ENCODE assay signal across 7 cellular contexts in genomic region chr2:17752892-17753802, GRCh38. TPM values are rescaled to one million over a fixed set of nuclear protein-coding genes. Genes with fewer than 3 reads are reported as not detected.
A peak's percentile ranks its signal among the peaks of the same experiment; 100 is the strongest.
DNase-seq lines count a peak whose midpoint lies in the region; ATAC-seq, FAIRE-seq and TF ChIP-seq lines count a peak whose summit lies in the region.

No MANE protein-coding gene starts in this region.

- CTCF ChIA-PET in K562 (lab: Yijun Ruan, JAX; ENCODE audit: low intra/inter-chr PET ratio): no interaction called here

- FAIRE-seq in K562 (lab: Jason Lieb, UNC) (peak; percentile 44), small intestine (lab: Jason Lieb, UNC) (no peak)

- H3K27me3 ChIP-seq in K562 (ENCODE audit: control insufficient read depth in 2 of 2, insufficient read depth in 2 of 2, low read length in 2 of 2): no peaks in the 10 kb centered on the region
- H3K27me3 ChIP-seq in iPS-20b (ENCODE audit: insufficient read depth, low read length): no peaks in the 10 kb centered on the region
- no peaks in the 10 kb centered on the region for H3K27me3 ChIP-seq in small intestine (ENCODE audit: control insufficient read depth in 2 of 2, insufficient read depth in 2 of 2, low read length in 2 of 2)

- TF ChIP-seq EP300 in K562 (IDR thresholded peaks at IDR 0.05; ENCODE audit: low read length): no peak

- H3K4me3 ChIP-seq in K562: peak overlapping the region; percentile 72
- H3K4me3 ChIP-seq in iPS-20b (ENCODE audit: low read length): peak overlapping the region; percentile 98
- H3K4me3 ChIP-seq in small intestine (ENCODE audit: low read depth in 1 of 2, low read length in 2 of 2): peak overlapping the region; percentile 84 to 99

- no peaks in the 10 kb centered on the region for H3K9me3 ChIP-seq in ES-I3 (ENCODE audit: control insufficient read depth, insufficient read depth, low read length)
- no peaks in the 10 kb centered on the region for H3K9me3 ChIP-seq in K562 (replicated peaks; ENCODE audit: control insufficient read depth, insufficient read depth, low read depth, low read length)
- no peaks in the 10 kb centered on the region for H3K9me3 ChIP-seq in iPS-20b (ENCODE audit: insufficient read depth, low read depth, low read length)
- H3K9me3 ChIP-seq in small intestine (ENCODE audit: control insufficient read depth, low read depth): no peaks in the 10 kb centered on the region

- H3K79me2 ChIP-seq in K562 (ENCODE audit: control insufficient read depth, insufficient read depth, low read length): peaks cover 95% of the 10 kb centered on the region

- H2AFZ ChIP-seq in K562 (ENCODE audit: low read depth, low read length): peak overlapping the region; percentile 92

- peak overlapping the region; percentile 96 for H3K9ac ChIP-seq in ES-I3 (ENCODE audit: low read depth, low read length)
- peak overlapping the region; percentile 89 to 99 for H3K9ac ChIP-seq in K562 (ENCODE audit: insufficient read depth in 1 of 2, low read depth in 2 of 2, low read length in 2 of 2)
- H3K9ac ChIP-seq in iPS-20b (ENCODE audit: low read depth, low read length): peak overlapping the region; percentile 95

- H3K4me1 ChIP-seq in ES-I3 (ENCODE audit: insufficient read depth, low read length) (peaks cover 17% of the 10 kb centered on the region), K562 (replicated peaks in 1 of 2; ENCODE audit: control insufficient read depth in 2 of 2, insufficient read depth in 2 of 2, low read length in 2 of 2) (peaks cover 10 to 38% of the 10 kb centered on the region in 2 experiments), iPS-20b (ENCODE audit: insufficient read depth, low read length) (peaks cover 21% of the 10 kb centered on the region), small intestine (ENCODE audit: control insufficient read depth in 2 of 2, insufficient read depth in 1 of 2, low read depth in 1 of 2, low read length in 1 of 2) (no peaks in the 10 kb centered on the region)

- intact Hi-C loops in K562 (cut with micrococcal nuclease): no loop called here

- under 1% methylated on average over 31 of the region's 70 CpGs for WGBS in K562 (ENCODE audit: insufficient coverage, low coverage, missing lambda C conversion rate)
- 1% methylated on average over 58 to 70 of the region's 70 CpGs for WGBS in small intestine, 3 donors

- in situ Hi-C loops in K562 (cut with MboI): no loop called here

- POLR2A ChIA-PET in K562 (lab: Yijun Ruan, JAX): interaction anchor here (0.7 to 1.2 kb wide), 4 partner anchors 10 to 166 kb away, joined by 3 to 5 read pairs (median 3); no protein-coding TSS in a partner anchor

- TF ChIP-seq RAD21 in K562 (CRISPR knock-in tag; conservative IDR thresholded peaks at IDR 0.05 in 1 of 2, IDR thresholded peaks at IDR 0.05 in 1 of 2): no peak

- DNase-seq in RPMI7951 (ENCODE audit: low read depth) (peak; percentile 59), K562 (ENCODE audit: extremely low read depth in 1 of 4, low spot score in 3 of 4) (peak; percentile 50 to 76 (median 60)), small intestine (peak; percentile 61)

- peak overlapping the region; percentile 78 for H3K4me2 ChIP-seq in K562 (ENCODE audit: insufficient read depth, low read length)

- H3K36me3 ChIP-seq in ES-I3 (ENCODE audit: insufficient read depth, low read length): no peaks in the 10 kb centered on the region
- H3K36me3 ChIP-seq in K562 (ENCODE audit: control insufficient read depth, insufficient read depth, low read length): peaks cover 28% of the 10 kb centered on the region; the same call in 2 of the 3 replicates
- H3K36me3 ChIP-seq in iPS-20b (ENCODE audit: insufficient read depth, low read depth, low read length): no peaks in the 10 kb centered on the region
- H3K36me3 ChIP-seq in small intestine (ENCODE audit: control insufficient read depth in 2 of 2, insufficient read depth in 2 of 2, low read length in 2 of 2): no peaks in the 10 kb centered on the region

- H4K20me1 ChIP-seq in K562 (replicated peaks; ENCODE audit: control insufficient read depth, insufficient read depth, low read length): 0 out of 2 replicates have a peak, but pooled peaks cover 1% of the 10 kb centered on the region

- H3K9me1 ChIP-seq in K562 (ENCODE audit: control insufficient read depth, insufficient read depth, low read length): no peaks in the 10 kb centered on the region

- peak; percentile 80 for TF ChIP-seq POLR2A in K562 (conservative IDR thresholded peaks at IDR 0.05)

- H3K27ac ChIP-seq in K562 (ENCODE audit: extremely low read depth, low read depth, low read length): peak overlapping the region; percentile 91
- H3K27ac ChIP-seq in iPS-20b (ENCODE audit: low read length): peak overlapping the region; percentile 45
- peak overlapping the region; percentile 79 to 100 for H3K27ac ChIP-seq in small intestine (ENCODE audit: low read depth in 1 of 2, low read length in 1 of 2)

- no peak for TF ChIP-seq CTCF in K562 (IDR thresholded peaks at IDR 0.05 in 2 of 3, conservative IDR thresholded peaks at IDR 0.05 in 1 of 3; ENCODE audit: insufficient read depth in 2 of 3, low read depth in 1 of 3, low read length in 3 of 3)

- ATAC-seq in GM19455 (IDR thresholded peaks at IDR 0.05; ENCODE audit: unreplicated experiment) (peak; percentile 40), HG03520 (IDR thresholded peaks at IDR 0.05; ENCODE audit: unreplicated experiment) (peak; percentile 24), K562 (peak; percentile 75)

- BruUV-seq in K562 (replicated peaks; lab: Mats Ljungman, UMichigan): TSS peak; percentile 50

TF ChIP-seq in K562, 482 proteins besides CTCF, POLR2A, EP300 and RAD21 (continues in another document):
- TF ChIP-seq GTF2A2 (tag; IDR thresholded peaks at IDR 0.05): no peak
- TF ChIP-seq ZNF324 (CRISPR knock-in tag; IDR thresholded peaks at IDR 0.05): no peak
- TF ChIP-seq ZNF347 (CRISPR knock-in tag; IDR thresholded peaks at IDR 0.05; ENCODE audit: low read depth): no peak
- TF ChIP-seq USF1 (CRISPR knock-in tag; IDR thresholded peaks at IDR 0.05): no peak
- TF ChIP-seq CAMTA2 (CRISPR knock-in tag; conservative IDR thresholded peaks at IDR 0.05): no peak
- peak; percentile 36; the same call in 1 of the 2 replicates for TF ChIP-seq EP400 (IDR thresholded peaks at IDR 0.05)
- peak; percentile 15 for TF ChIP-seq RNF2 (IDR thresholded peaks at IDR 0.05)
- no peak for TF ChIP-seq ZNF589 (CRISPR knock-in tag; IDR thresholded peaks at IDR 0.05; ENCODE audit: low read depth)
- peak; percentile 74; the same call in 1 of the 2 replicates for TF ChIP-seq SUPT5H (IDR thresholded peaks at IDR 0.05)
- 0 out of 2 replicates have a peak, but pooled peaks have one; percentile 16 for TF ChIP-seq ZNF583 (CRISPR knock-in tag; IDR thresholded peaks at IDR 0.05)
- no peak for TF ChIP-seq GABPA (tag; conservative IDR thresholded peaks at IDR 0.05; ENCODE audit: low read depth)
- TF ChIP-seq POLR2B (IDR thresholded peaks at IDR 0.05; ENCODE audit: low read depth, partially characterized antibody): peak; percentile 0

RNA-seq across cellular contexts. Expression of gene SMC6, which starts 0.5 kb away (rescaled TPM):
- 23.9 and 28.5 TPM in 2 replicates for total RNA-seq in RPMI7951 (2014; rRNA removed; shearing (Covaris generic))
- total RNA-seq in K562 (2011; cell fraction: chromatin; rRNA removed; ENCODE audit: low replicate concordance): 22.2 and 131 TPM in 2 replicates
- total RNA-seq in K562 (2011; cell fraction: nucleolus; rRNA removed): 10.0 and 22.6 TPM in 2 replicates
- total RNA-seq in K562 (2011; cell fraction: nucleoplasm; rRNA removed): 41.6 and 60.6 TPM in 2 replicates
- total RNA-seq in K562 (2014; rRNA removed) (38.4 and 42.9 TPM in 2 replicates), K562 (2014; rRNA removed; fragmentation: Illumina TruSeq; extraction: Trizol) (71.1 and 84.3 TPM in 2 replicates), K562 (2015; rRNA removed; fragmentation: Illumina TruSeq; extraction: Trizol) (68.5 and 75.9 TPM in 2 replicates), K562 (2021) (46.6 and 51.5 TPM in 2 replicates)
- polyA plus RNA-seq in K562 (2011; rRNA removed) (34.3 and 47.7 TPM in 2 replicates), K562 (2014; fragmentation: Illumina TruSeq; extraction: Trizol) (41.8 and 55.6 TPM in 2 replicates), K562 (2014; fragmentation: Nextera tagmentation; extraction: Ambion mirVana) (10 to 100 TPM; 14.2 to 18.5 TPM), K562 (2014; rRNA removed) (41.1 and 44.1 TPM in 2 replicates), small intestine (10 to 100 TPM in 1 of 3 donors, 1 to 10 TPM in 2; 8.8 to 11.6 (median 9.5) TPM)
- 5.4 and 9.5 TPM in 2 replicates for polyA plus RNA-seq in K562 (2011; cell fraction: cytosol; rRNA removed)
- 29.0 and 39.5 TPM in 2 replicates for polyA plus RNA-seq in K562 (2011; cell fraction: nucleus; rRNA removed)
- polyA plus RNA-seq in K562 (2012): 26.0 and 28.2 TPM in 2 replicates
- 87.7 and 95.2 TPM in 2 replicates for polyA minus RNA-seq in K562 (2011; rRNA and poly(A)+ RNA removed)
- polyA minus RNA-seq in K562 (2011; cell fraction: cytosol; rRNA and poly(A)+ RNA removed): 15.2 and 27.7 TPM in 2 replicates
- polyA minus RNA-seq in K562 (2011; cell fraction: nucleus; rRNA and poly(A)+ RNA removed): 34.5 and 60.3 TPM in 2 replicates

RNA-seq across cellular contexts. Expression of gene GEN1, which starts 0.8 kb away (rescaled TPM):
- 20.4 and 31.7 TPM in 2 replicates for total RNA-seq in RPMI7951 (2014; rRNA removed; shearing (Covaris generic))
- total RNA-seq in K562 (2011; cell fraction: chromatin; rRNA removed; ENCODE audit: low replicate concordance): 54.2 and 126 TPM in 2 replicates
- total RNA-seq in K562 (2011; cell fraction: nucleolus; rRNA removed): 30.7 and 42.2 TPM in 2 replicates
- 75.7 and 127 TPM in 2 replicates for total RNA-seq in K562 (2011; cell fraction: nucleoplasm; rRNA removed)
- 17.7 and 21.4 TPM in 2 replicates for total RNA-seq in K562 (2014; rRNA removed)
- 32.6 and 38.2 TPM in 2 replicates for total RNA-seq in K562 (2014; rRNA removed; fragmentation: Illumina TruSeq; extraction: Trizol)
- total RNA-seq in K562 (2015; rRNA removed; fragmentation: Illumina TruSeq; extraction: Trizol): 34.0 and 36.8 TPM in 2 replicates
- 28.2 and 29.7 TPM in 2 replicates for total RNA-seq in K562 (2021)
- polyA plus RNA-seq in K562 (2011; rRNA removed): 28.6 and 39.7 TPM in 2 replicates
- polyA plus RNA-seq in K562 (2011; cell fraction: cytosol; rRNA removed): 4.4 and 9.8 TPM in 2 replicates
- 60.0 and 68.3 TPM in 2 replicates for polyA plus RNA-seq in K562 (2011; cell fraction: nucleus; rRNA removed)
- polyA plus RNA-seq in K562 (2012): 9.5 and 10.5 TPM in 2 replicates
- polyA plus RNA-seq in K562 (2014; fragmentation: Illumina TruSeq; extraction: Trizol): 24.1 and 24.5 TPM in 2 replicates
- polyA plus RNA-seq in K562 (2014; fragmentation: Nextera tagmentation; extraction: Ambion mirVana): 10 to 100 TPM in 1 of 2 experiments, 1 to 10 TPM in 1; 8.6 to 12.4 TPM
- polyA plus RNA-seq in K562 (2014; rRNA removed): 16.5 and 21.6 TPM in 2 replicates
- 73.5 and 79.8 TPM in 2 replicates for polyA minus RNA-seq in K562 (2011; rRNA and poly(A)+ RNA removed)
- 14.7 and 19.9 TPM in 2 replicates for polyA minus RNA-seq in K562 (2011; cell fraction: cytosol; rRNA and poly(A)+ RNA removed)
- 95.6 and 125 TPM in 2 replicates for polyA minus RNA-seq in K562 (2011; cell fraction: nucleus; rRNA and poly(A)+ RNA removed)
- 1 to 10 TPM; 1.1 to 4.1 (median 2.7) TPM for polyA plus RNA-seq in small intestine

Comparison
In these comparisons a context has a peak if more than half of its experiments do, and no peak if none do; other contexts are left out.
1. Peak in every context shown above with its lines: DNase-seq, ATAC-seq, H3K4me3 ChIP-seq and H3K27ac ChIP-seq.
2. ATAC-seq: peak in every context shown above with its lines; median percentile 75 in K562; 40 in GM19455; 24 in HG03520.